Comparison of ENCODE assay signal across 27 cellular contexts in genomic region chr2:109433926-109434325, GRCh38.
"Had no signal": no experiment of that assay in that cellular context is flagged by ENCODE, and none has a peak within 500 bp of the region (broad histone marks: within the 10 kb centered on the region; RNA-seq: fewer than 3 reads in every experiment).

No MANE protein-coding gene starts in this region.

- H3K4me1 ChIP-seq: breast epithelium had no signal

- H3K27me3 Mint-ChIP-seq: activated naive CD8-positive, alpha-beta T cell; activated T-cell treated with anti-CD3 and anti-CD28 coated beads, Interleukin-2, amount 50 U/mL, for 24 hours had no signal

- H3K36me3 ChIP-seq: breast epithelium, SJSA1 had no signal

- H3K27ac ChIP-seq: breast epithelium, SJSA1 had no signal

- H3K4me3 Mint-ChIP-seq: activated CD8-positive, alpha-beta T cell treated with anti-CD3 and anti-CD28 coated beads, Interleukin-2, amount 10 ng/mL, durations not matched to agents 7 days and 5 days; activated naive CD4-positive, alpha-beta T cell treated with anti-CD3 and anti-CD28 coated beads for 36 hours; activated naive CD8-positive, alpha-beta T cell; activated T-cell treated with anti-CD3 and anti-CD28 coated beads, Interleukin-2, amount 50 U/mL, for 24 hours; activated T-helper 1 cell treated with anti-CD3 and anti-CD28 coated beads, Interleukin-12 subunit alpha, Interleukin-12 subunit beta, Interleukin-2, Interleukin-4 antibody, amounts not matched to agents 30 ng/mL and 10 ng/mL and 1 ng/mL, durations not matched to agents 14 hours and 24 hours and 36 hours; T-helper 1 cell treated with Interleukin-12 subunit alpha and Interleukin-12 subunit beta and Interleukin-4 antibody, amounts not matched to agents 30 μg/mL and 1 μg/mL, for 36 hours had no signal

- DNase-seq: activated CD4-positive, alpha-beta T cell treated with anti-CD3 and anti-CD28 coated beads for 48 hours; activated CD4-positive, alpha-beta T cell treated with anti-CD3 and anti-CD28 coated beads, Interleukin-2, amount 50 U/mL, for 4 hours; activated CD4-positive, CD25-positive, alpha-beta regulatory T cell treated with anti-CD3 and anti-CD28 coated beads, Interleukin-2, amount 50 U/mL, for 72 hours; activated CD8-positive, alpha-beta memory T cell treated with anti-CD3 and anti-CD28 coated beads, Interleukin-2, amount 50 U/mL, for 48 hours; activated CD8-positive, alpha-beta T cell treated with anti-CD3 and anti-CD28 coated beads, Interleukin-2, amount 10 ng/mL, durations not matched to agents 7 days and 5 days; activated gamma-delta T cell; activated naive CD4-positive, alpha-beta T cell treated with anti-CD3 and anti-CD28 coated beads for 36 hours; activated T-cell treated with anti-CD3 and anti-CD28 coated beads, Interleukin-2, amount 50 U/mL, for 24 hours; Karpas-422; MM.1S; NCI-H1105 treated with DMSO at 0.1 percent for 48 hours; NCI-H1436 treated with DMSO at 0.1 percent for 48 hours; NCI-H187; NCI-H2081; NCI-H510A treated with DMSO at 0.1 percent for 48 hours; NCI-H69; NK-92 treated with Interleukin-12 subunit alpha and Interleukin-12 subunit beta, amount 100 ng/mL, for 24 hours; OCI-M1; RPMI8226; SHP77 had no signal

- H3K4me3 ChIP-seq: breast epithelium, K562, SJSA1 had no signal

- ATAC-seq: activated CD8-positive, alpha-beta T cell treated with anti-CD3 and anti-CD28 coated beads, Interleukin-2, amount 10 ng/mL, durations not matched to agents 7 days and 5 days; K562; Panc1 had no signal

- H3K9me3 Mint-ChIP-seq: activated naive CD4-positive, alpha-beta T cell treated with anti-CD3 and anti-CD28 coated beads for 36 hours; activated T-cell treated with anti-CD3 and anti-CD28 coated beads, Interleukin-2, amount 50 U/mL, for 24 hours; activated T-helper 1 cell treated with anti-CD3 and anti-CD28 coated beads, Interleukin-12 subunit alpha, Interleukin-12 subunit beta, Interleukin-2, Interleukin-4 antibody, amounts not matched to agents 30 ng/mL and 10 ng/mL and 1 ng/mL, durations not matched to agents 14 hours and 24 hours and 36 hours; T-helper 1 cell treated with Interleukin-12 subunit alpha and Interleukin-12 subunit beta and Interleukin-4 antibody, amounts not matched to agents 30 μg/mL and 1 μg/mL, for 36 hours had no signal

- H3K9me3 ChIP-seq: breast epithelium, SJSA1 had no signal

- H3K27ac Mint-ChIP-seq: activated CD8-positive, alpha-beta T cell treated with anti-CD3 and anti-CD28 coated beads, Interleukin-2, amount 10 ng/mL, durations not matched to agents 7 days and 5 days; activated naive CD4-positive, alpha-beta T cell treated with anti-CD3 and anti-CD28 coated beads for 36 hours; activated naive CD8-positive, alpha-beta T cell; activated T-cell treated with anti-CD3 and anti-CD28 coated beads, Interleukin-2, amount 50 U/mL, for 24 hours; activated T-helper 1 cell treated with anti-CD3 and anti-CD28 coated beads, Interleukin-12 subunit alpha, Interleukin-12 subunit beta, Interleukin-2, Interleukin-4 antibody, amounts not matched to agents 30 ng/mL and 10 ng/mL and 1 ng/mL, durations not matched to agents 14 hours and 24 hours and 36 hours; T-helper 1 cell treated with Interleukin-12 subunit alpha and Interleukin-12 subunit beta and Interleukin-4 antibody, amounts not matched to agents 30 μg/mL and 1 μg/mL, for 36 hours had no signal

- FAIRE-seq: K562 had no signal

- H3K27me3 ChIP-seq: breast epithelium, SJSA1 had no signal
